14 cellular contexts compared by ENCODE assay signal in genomic region chr12:46404225-46404631, GRCh38. TPM values are rescaled to one million over a fixed set of nuclear protein-coding genes. Genes with fewer than 3 reads are reported as not detected.
DNase-seq lines count a peak whose midpoint lies in the region; ATAC-seq and TF ChIP-seq lines count a peak whose summit lies in the region.
"Had no signal": no experiment of that assay in that cellular context is flagged by ENCODE, and none has a peak within 500 bp of the region (broad histone marks: within the 10 kb centered on the region; RNA-seq: fewer than 3 reads in every experiment).

No MANE protein-coding gene starts in this region.

- no peak for TF ChIP-seq CTCF in vagina (IDR thresholded peaks at IDR 0.05)

- no peak overlapping the region for H3K27ac Mint-ChIP-seq in activated CD4-positive, alpha-beta T cell treated with anti-CD3 and anti-CD28 coated beads, Interleukin-2, amount 10 ng/mL, durations not matched to agents 24 days and 14 days
- H3K27ac Mint-ChIP-seq: activated CD4-positive, alpha-beta memory T cell treated with anti-CD3 and anti-CD28 coated beads for 36 hours had no signal

- DNase-seq in activated CD4-positive, alpha-beta T cell treated with anti-CD3 and anti-CD28 coated beads, Interleukin-2, amount 10 ng/mL, durations not matched to agents 24 days and 14 days = no peak
- no peak for DNase-seq in activated CD4-positive, alpha-beta T cell treated with anti-CD3 and anti-CD28 coated beads for 4 hours
- DNase-seq in RPMI7951 (ENCODE audit: low read depth) (peak; percentile 71), foreskin melanocyte (peak; percentile 93), vagina (ENCODE audit: extremely low spot score in 2 of 2) (no peak), Right ventricle myocardium superior (no peak), NCI-H2171 (lab: John Stamatoyannopoulos, UW) (no peak)
- DNase-seq: activated CD4-positive, alpha-beta memory T cell treated with anti-CD3 and anti-CD28 coated beads for 36 hours; activated naive CD4-positive, alpha-beta T cell treated with anti-CD3 and anti-CD28 coated beads, Interleukin-2, amount 50 U/mL, for 16 hours; effector memory CD4-positive, alpha-beta T cell; mucosa of descending colon; NCI-H1436 treated with DMSO at 0.1 percent for 48 hours; small intestine had no signal

- H3K9me3 ChIP-seq in vagina = no peaks in the 10 kb centered on the region
- H3K9me3 ChIP-seq: mucosa of descending colon had no signal

- no peaks in the 10 kb centered on the region for H3K27me3 Mint-ChIP-seq in activated CD4-positive, alpha-beta T cell treated with anti-CD3 and anti-CD28 coated beads, Interleukin-2, amount 10 ng/mL, durations not matched to agents 24 days and 14 days
- H3K27me3 Mint-ChIP-seq: activated CD4-positive, alpha-beta memory T cell treated with anti-CD3 and anti-CD28 coated beads for 36 hours had no signal

- no peak for TF ChIP-seq POLR2A in vagina (IDR thresholded peaks at IDR 0.05)

- peak overlapping the region; percentile 37 for H3K27ac ChIP-seq in vagina

- H3K36me3 Mint-ChIP-seq in activated CD4-positive, alpha-beta T cell treated with anti-CD3 and anti-CD28 coated beads, Interleukin-2, amount 10 ng/mL, durations not matched to agents 24 days and 14 days (ENCODE audit: low read depth) = peaks cover 12% of the 10 kb centered on the region
- H3K36me3 Mint-ChIP-seq: activated CD4-positive, alpha-beta memory T cell treated with anti-CD3 and anti-CD28 coated beads for 36 hours had no signal

- H3K36me3 ChIP-seq in vagina = no peaks in the 10 kb centered on the region

- ATAC-seq in Right ventricle myocardium superior (ENCODE audit: poor library complexity) = no peak
- ATAC-seq in HG03135 (IDR thresholded peaks at IDR 0.05; ENCODE audit: unreplicated experiment) = no peak

- H3K9me3 Mint-ChIP-seq in activated CD4-positive, alpha-beta T cell treated with anti-CD3 and anti-CD28 coated beads, Interleukin-2, amount 10 ng/mL, durations not matched to agents 24 days and 14 days = peaks cover 25% of the 10 kb centered on the region

- H3K27me3 ChIP-seq in vagina = no peaks in the 10 kb centered on the region

- intact Hi-C loops in activated CD4-positive, alpha-beta T cell treated with anti-CD3 and anti-CD28 coated beads, Interleukin-2, amount 10 ng/mL, durations not matched to agents 24 days and 14 days (cut with micrococcal nuclease) = loop anchor here (2.0 kb wide), 1 partner anchor 21 kb away; no protein-coding TSS in a partner anchor
- intact Hi-C loops in vagina (cut with DNase I) (loop anchor here (5.0 kb wide), 1 partner anchor 678 kb away; no protein-coding TSS in a partner anchor), Right ventricle myocardium superior (cut with DNase I) (no loop called here)

- H3K4me3 Mint-ChIP-seq in activated CD4-positive, alpha-beta T cell treated with anti-CD3 and anti-CD28 coated beads, Interleukin-2, amount 10 ng/mL, durations not matched to agents 24 days and 14 days = peak overlapping the region; percentile 15
- H3K4me3 Mint-ChIP-seq: activated CD4-positive, alpha-beta memory T cell treated with anti-CD3 and anti-CD28 coated beads for 36 hours had no signal

- H3K4me3 ChIP-seq in vagina = no peak overlapping the region
- H3K4me3 ChIP-seq: mucosa of descending colon had no signal

- peaks cover 47% of the 10 kb centered on the region for H3K4me1 ChIP-seq in vagina

- H3K4me1 Mint-ChIP-seq in activated CD4-positive, alpha-beta T cell treated with anti-CD3 and anti-CD28 coated beads, Interleukin-2, amount 10 ng/mL, durations not matched to agents 24 days and 14 days = peaks cover 68% of the 10 kb centered on the region

RNA-seq across cellular contexts. Expression of gene SLC38A2, which starts 31.7 kb away (rescaled TPM):
- total RNA-seq in activated CD4-positive, alpha-beta T cell treated with anti-CD3 and anti-CD28 coated beads, Interleukin-2, amount 10 ng/mL, durations not matched to agents 24 days and 14 days = 158 and 168 TPM in 2 replicates
- total RNA-seq in RPMI7951 (2014; rRNA removed; shearing (Covaris generic)) = 246 and 317 TPM in 2 replicates
- total RNA-seq in vagina = 352 TPM
- total RNA-seq in Right ventricle myocardium superior = 144 TPM

Comparison
In these comparisons a context has a peak if more than half of its experiments do, and no peak if none do; other contexts are left out.
1. DNase-seq: peak in RPMI7951 (single experiment) and foreskin melanocyte (single experiment); none in activated CD4-positive, alpha-beta T cell treated with anti-CD3 and anti-CD28 coated beads, Interleukin-2, amount 10 ng/mL, durations not matched to agents 24 days and 14 days (single experiment), activated CD4-positive, alpha-beta T cell treated with anti-CD3 and anti-CD28 coated beads for 4 hours (0 of 2), vagina (0 of 2), Right ventricle myocardium superior (single experiment) and NCI-H2171 (single experiment).